In genomic region chr20:11380283-11380682, GRCh38 we compare ENCODE assay signal across 19 cellular contexts.
DNase-seq lines count a peak whose midpoint lies in the region; ATAC-seq, FAIRE-seq and TF ChIP-seq lines count a peak whose summit lies in the region.
"Had no signal": no experiment of that assay in that cellular context is flagged by ENCODE, and none has a peak within 500 bp of the region (broad histone marks: within the 10 kb centered on the region; RNA-seq: fewer than 3 reads in every experiment).

No MANE protein-coding gene starts in this region.

- intact Hi-C loops in GM12878 (cut with micrococcal nuclease; ENCODE audit: unreplicated experiment) (loop anchor here (1.0 to 5.0 kb wide), 3 partner anchors 25 to 78 kb away; no protein-coding TSS in a partner anchor), psoas muscle (cut with DNase I) (no loop called here)

- H3K36me3 ChIP-seq in GM12878 (ENCODE audit: control insufficient read depth in 2 of 2, insufficient read depth in 2 of 2, low read length in 1 of 2) (no peaks in the 10 kb centered on the region), psoas muscle (ENCODE audit: insufficient read depth in 1 of 2, low read depth in 1 of 2) (no peaks in the 10 kb centered on the region)
- H3K36me3 ChIP-seq: tibial nerve had no signal

- no peak overlapping the region for H3K9ac ChIP-seq in GM12878 (ENCODE audit: control insufficient read depth, insufficient read depth, low read length)

- CTCF ChIA-PET in GM12878 (lab: Yijun Ruan, JAX) = interaction anchor here (1.2 kb wide), 1 partner anchor 32 kb away, joined by 4 read pairs; no protein-coding TSS in a partner anchor

- H3K4me3 ChIP-seq in GM12878 (no peak overlapping the region), psoas muscle (no peak overlapping the region)
- H3K4me3 ChIP-seq: tibial nerve had no signal

- ATAC-seq in GM19351 (IDR thresholded peaks at IDR 0.05; ENCODE audit: unreplicated experiment) (peak; percentile 57), HG02885 (IDR thresholded peaks at IDR 0.05; ENCODE audit: poor library complexity, unreplicated experiment) (peak; percentile 52), GM12878 (peak; percentile 93), psoas muscle (no peak), HG03025 (IDR thresholded peaks at IDR 0.05; ENCODE audit: low FRiP score, unreplicated experiment) (no peak)
- ATAC-seq: stimulated activated naive CD8-positive, alpha-beta T cell treated with anti-CD3 and anti-CD28 coated beads, Interleukin-15, amount 100 ng/mL, for 72 hours had no signal

- DNase-seq in GM12891 (ENCODE audit: insufficient read length, low spot score) (no peak), GM12878 (ENCODE audit: low read depth, low spot score) (peak; percentile 55), NCI-H1105 (lab: John Stamatoyannopoulos, UW) (no peak), psoas muscle (no peak), NCI-H446 treated with DMSO at 0.1 percent for 48 hours (lab: John Stamatoyannopoulos, UW) (no peak)
- DNase-seq: activated CD4-positive, alpha-beta T cell treated with anti-CD3 and anti-CD28 coated beads, Interleukin-2, amount 10 ng/mL, durations not matched to agents 7 days and 5 days; activated naive CD4-positive, alpha-beta T cell treated with anti-CD3 and anti-CD28 coated beads, Interleukin-2, amount 50 U/mL, for 16 hours; anterior cingulate cortex; DMS79 treated with DMSO at 0.1 percent for 48 hours; H7; kidney glomerular epithelial cell; NCI-H1436; stimulated activated naive CD8-positive, alpha-beta T cell treated with anti-CD3 and anti-CD28 coated beads, Interleukin-15, amount 100 ng/mL, for 72 hours; T-helper 2 cell had no signal

- no peak for TF ChIP-seq RAD21 in GM12878 (IDR thresholded peaks at IDR 0.05; ENCODE audit: insufficient read depth, low read depth, low read length)

- H3K4me2 ChIP-seq in GM12878 (ENCODE audit: control insufficient read depth, insufficient read depth) = no peak overlapping the region

- no peaks in the 10 kb centered on the region for H4K20me1 ChIP-seq in GM12878 (ENCODE audit: control insufficient read depth, insufficient read depth)

- SMC1A ChIA-PET in GM12878 (lab: Charles Lee; ENCODE audit: uncharacterized antibody, unreplicated experiment) = interaction anchor here (1.0 to 2.5 kb wide), 7 partner anchors 8 to 163 kb away, joined by 3 to 15 read pairs (median 4); no protein-coding TSS in a partner anchor

- WGBS in GM12878 (ENCODE audit: insufficient coverage, insufficient replicate concordance, low lambda C conversion rate, missing lambda C conversion rate) = 0% methylated on average over 1 of the region's 1 CpG
- WGBS in psoas muscle, 3 donors = 79 to 96% (median 83%) methylated on average over 1 of the region's 1 CpG

- RAD21 ChIA-PET in GM12878 (lab: Charles Lee; ENCODE audit: unreplicated experiment) = interaction anchor here (0.9 to 1.6 kb wide), 5 partner anchors 9 to 159 kb away, joined by 3 to 6 read pairs (median 3); no protein-coding TSS in a partner anchor

- H3K79me2 ChIP-seq in GM12878 (ENCODE audit: control insufficient read depth, insufficient read depth, low read length) = no peaks in the 10 kb centered on the region

- TF ChIP-seq EP300 in GM12878 (IDR thresholded peaks at IDR 0.05; ENCODE audit: borderline replicate concordance in 1 of 2, control insufficient read depth in 1 of 2, low read depth in 2 of 2, low read length in 2 of 2) = peak; percentile 51 to 72; a peak in 3 of 4 replicates

- POLR2A ChIA-PET in GM12878 (lab: Charles Lee) = interaction anchor here (1.0 kb wide), 1 partner anchor 11 kb away, joined by 5 read pairs; no protein-coding TSS in a partner anchor

- H3K9me3 ChIP-seq in GM12878 (replicated peaks; ENCODE audit: control insufficient read depth, insufficient read depth, low read length) = no peaks in the 10 kb centered on the region; the same call in 2 of the 3 replicates
- no peaks in the 10 kb centered on the region for H3K9me3 ChIP-seq in psoas muscle

- no TSS peak for BruUV-seq in GM12878 (replicated peaks; lab: Mats Ljungman, UMichigan)

- H3K4me1 ChIP-seq in GM12878 (ENCODE audit: control insufficient read depth, insufficient read depth, low read length) = peaks cover 9% of the 10 kb centered on the region
- no peaks in the 10 kb centered on the region for H3K4me1 ChIP-seq in psoas muscle
- H3K4me1 ChIP-seq: tibial nerve had no signal

- TF ChIP-seq CTCF in GM12878 (IDR thresholded peaks at IDR 0.05 in 2 of 3, conservative IDR thresholded peaks at IDR 0.05 in 1 of 3; ENCODE audit: control insufficient read depth in 2 of 3, extremely low read depth in 1 of 3, insufficient read depth in 1 of 3, low read depth in 3 of 3, low read length in 3 of 3) (no peak), psoas muscle (IDR thresholded peaks at IDR 0.05) (no peak)

- in situ Hi-C loops in GM12878 (cut with MboI) = no loop called here

- no peaks in the 10 kb centered on the region for H3K27me3 ChIP-seq in GM12878 (replicated peaks in 1 of 2; ENCODE audit: control insufficient read depth in 2 of 2, insufficient read depth in 2 of 2, low read length in 1 of 2)
- no peaks in the 10 kb centered on the region for H3K27me3 ChIP-seq in psoas muscle (ENCODE audit: insufficient read depth in 3 of 3, low read length in 2 of 3)
- H3K27me3 ChIP-seq: tibial nerve had no signal

- FAIRE-seq in GM12891 (lab: Jason Lieb, UNC) = no peak
- FAIRE-seq in GM12878 (lab: Jason Lieb, UNC) = no peak

- TF ChIP-seq POLR2A in GM12891 (IDR thresholded peaks at IDR 0.05; ENCODE audit: low read depth, low read length) (no peak), GM12878 (IDR thresholded peaks at IDR 0.05; ENCODE audit: low read depth, low read length) (no peak)

- peak overlapping the region; percentile 44; the same call in 1 of the 2 replicates for H3K27ac ChIP-seq in GM12878 (ENCODE audit: control insufficient read depth, insufficient read depth)
- H3K27ac ChIP-seq in psoas muscle = no peak overlapping the region
- H3K27ac ChIP-seq: SK-N-MC, tibial nerve had no signal

- no peak overlapping the region for H2AFZ ChIP-seq in GM12878 (ENCODE audit: control insufficient read depth, low read depth, low read length)

TF ChIP-seq in GM12891, 5 proteins besides CTCF, POLR2A, EP300 and RAD21:
- peak; percentile 74 for TF ChIP-seq SPI1 (IDR thresholded peaks at IDR 0.05; ENCODE audit: low read depth, low read length)
- TF ChIP-seq TAF1 (IDR thresholded peaks at IDR 0.05; ENCODE audit: low read depth, low read length) = no peak
- no peak for TF ChIP-seq POU2F2 (IDR thresholded peaks at IDR 0.05; ENCODE audit: low read depth, low read length)
- TF ChIP-seq POLR2AphosphoS5 (IDR thresholded peaks at IDR 0.05; ENCODE audit: low read depth, low read length) = no peak
- TF ChIP-seq PAX5 (IDR thresholded peaks at IDR 0.05; ENCODE audit: insufficient read depth, low read length, severe bottlenecking) = peak; percentile 62

TF ChIP-seq in GM12878, 131 proteins besides CTCF, POLR2A, EP300 and RAD21 (continues in another document):
- no peak for TF ChIP-seq HDAC6 (IDR thresholded peaks at IDR 0.05; ENCODE audit: unreplicated experiment)
- peak; percentile 36; the same call in 1 of the 2 replicates for TF ChIP-seq CREM (IDR thresholded peaks at IDR 0.05; ENCODE audit: low read depth)
- TF ChIP-seq FOXM1 (IDR thresholded peaks at IDR 0.05; ENCODE audit: low read depth, low read length) = peak; percentile 66
- 0 out of 2 replicates have a peak, but pooled peaks have one; percentile 32 for TF ChIP-seq MTA3 (IDR thresholded peaks at IDR 0.05; ENCODE audit: borderline replicate concordance, low read length)
- peak; percentile 94 for TF ChIP-seq RELB (IDR thresholded peaks at IDR 0.05; ENCODE audit: low read depth)
- TF ChIP-seq SKIL (IDR thresholded peaks at IDR 0.05; ENCODE audit: low read depth, poor library complexity, severe bottlenecking) = peak; percentile 32
- peak; percentile 31; the same call in 1 of the 2 replicates for TF ChIP-seq ATF7 (IDR thresholded peaks at IDR 0.05; ENCODE audit: low read depth)
- TF ChIP-seq, protein P1, sequence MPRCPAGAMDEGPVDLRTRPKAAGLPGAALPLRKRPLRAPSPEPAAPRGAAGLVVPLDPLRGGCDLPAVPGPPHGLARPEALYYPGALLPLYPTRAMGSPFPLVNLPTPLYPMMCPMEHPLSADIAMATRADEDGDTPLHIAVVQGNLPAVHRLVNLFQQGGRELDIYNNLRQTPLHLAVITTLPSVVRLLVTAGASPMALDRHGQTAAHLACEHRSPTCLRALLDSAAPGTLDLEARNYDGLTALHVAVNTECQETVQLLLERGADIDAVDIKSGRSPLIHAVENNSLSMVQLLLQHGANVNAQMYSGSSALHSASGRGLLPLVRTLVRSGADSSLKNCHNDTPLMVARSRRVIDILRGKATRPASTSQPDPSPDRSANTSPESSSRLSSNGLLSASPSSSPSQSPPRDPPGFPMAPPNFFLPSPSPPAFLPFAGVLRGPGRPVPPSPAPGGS (IDR thresholded peaks at IDR 0.05; ENCODE audit: borderline replicate concordance, insufficient read depth, low read depth, low read length, poor library complexity, severe bottlenecking) = peak; percentile 25
- no peak for TF ChIP-seq SMARCA5 (IDR thresholded peaks at IDR 0.05)

Comparison
In these comparisons a context has a peak if more than half of its experiments do, and no peak if none do; other contexts are left out.
1. ATAC-seq: peak in GM19351 (single experiment), HG02885 (single experiment) and GM12878 (single experiment); none in psoas muscle (0 of 4) and HG03025 (single experiment).